In the genomic region with DNA sequence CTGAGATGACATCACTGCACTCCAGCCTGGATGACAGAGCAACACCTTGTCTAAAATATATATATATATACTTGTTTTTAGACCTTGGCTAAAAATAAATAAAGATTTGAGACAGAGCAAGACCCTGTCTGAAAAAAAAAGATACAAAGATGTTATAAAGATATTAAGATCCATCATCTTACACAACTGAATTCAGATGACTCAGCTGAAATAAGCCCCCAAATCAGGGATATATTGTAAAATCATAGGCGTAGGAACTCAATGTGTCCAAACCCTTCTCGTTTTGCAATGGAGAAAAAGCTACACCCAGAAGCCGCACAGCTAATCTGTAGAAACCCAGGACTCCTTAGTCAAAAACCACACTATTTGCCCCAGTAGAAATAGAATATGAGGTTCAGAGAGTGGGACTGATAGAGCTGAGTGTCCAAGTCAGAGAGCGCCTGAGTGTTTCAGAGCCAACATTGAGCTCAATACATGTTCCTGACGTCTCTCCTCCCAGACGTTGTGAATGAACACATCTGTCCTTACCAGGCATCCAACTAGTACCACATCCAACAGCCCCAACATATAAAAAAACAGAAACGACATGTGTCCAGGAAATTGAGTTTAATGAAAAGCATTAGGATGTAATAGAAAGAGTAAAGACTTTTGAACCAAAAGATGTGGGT, we compare ENCODE assay signal across 7 cellular contexts.
"Had no signal": no experiment of that assay in that cellular context is flagged by ENCODE, and none has a peak within 500 bp of the region (broad histone marks: within the 10 kb centered on the region; RNA-seq: fewer than 3 reads in every experiment).

No MANE protein-coding gene starts in this region.

- H3K9me3 ChIP-seq: HAP-1 had no signal

- H3K36me3 ChIP-seq: HAP-1 had no signal

- ATAC-seq: GM23338, HCT116 had no signal

- H2AFZ ChIP-seq: GM23338 had no signal

- DNase-seq: H7, HFFc6, KBM-7 had no signal

- H3K27ac ChIP-seq: HL-60 had no signal

- H3K4me2 ChIP-seq: GM23338 had no signal

- H3K4me3 ChIP-seq: GM23338, HAP-1 had no signal
